In genomic region chr7:45138433-45139267, GRCh38 we compare ENCODE assay signal across 1 cellular context.
TF ChIP-seq lines count a peak whose summit lies in the region.

No MANE protein-coding gene starts in this region.

TF ChIP-seq in K562, 482 proteins besides CTCF, POLR2A, EP300 and RAD21 (continued from another document and continues in another):
- TF ChIP-seq NFE2L1 (tag; IDR thresholded peaks at IDR 0.05; ENCODE audit: borderline replicate concordance, low read depth): no peak
- TF ChIP-seq GATA2 (CRISPR knock-in tag; IDR thresholded peaks at IDR 0.05): peak; percentile 62; the same call in 1 of the 2 replicates
- no peak for TF ChIP-seq TFE3 (CRISPR knock-in tag; IDR thresholded peaks at IDR 0.05)
- TF ChIP-seq ZNF77 (CRISPR knock-in tag; IDR thresholded peaks at IDR 0.05): no peak
- TF ChIP-seq ZNF57 (CRISPR knock-in tag; IDR thresholded peaks at IDR 0.05): no peak
- TF ChIP-seq ZNF253 (CRISPR knock-in tag; conservative IDR thresholded peaks at IDR 0.05): no peak
- TF ChIP-seq ZNF318 (IDR thresholded peaks at IDR 0.05; ENCODE audit: borderline replicate concordance in 1 of 2, low read depth in 1 of 2): no peak
- peak; percentile 16 for TF ChIP-seq ZFP36 (IDR thresholded peaks at IDR 0.05; ENCODE audit: low read depth, low read length, partially characterized antibody)
- no peak for TF ChIP-seq HNRNPUL1 (IDR thresholded peaks at IDR 0.05; ENCODE audit: low read length)
- TF ChIP-seq DNMT1 (IDR thresholded peaks at IDR 0.05): no peak
- no peak for TF ChIP-seq EGR1 (conservative IDR thresholded peaks at IDR 0.05)
- TF ChIP-seq MAFG (tag; conservative IDR thresholded peaks at IDR 0.05): peak; percentile 38; the same call in 1 of the 2 replicates
- peak; percentile 35; the same call in 1 of the 2 replicates for TF ChIP-seq TFAP4 (CRISPR knock-in tag; IDR thresholded peaks at IDR 0.05; ENCODE audit: borderline replicate concordance)
- no peak for TF ChIP-seq HMBOX1 (IDR thresholded peaks at IDR 0.05)
- TF ChIP-seq PTTG1 (tag; IDR thresholded peaks at IDR 0.05; ENCODE audit: low read depth): no peak
- 0 out of 2 replicates have a peak, but pooled peaks have one; percentile 39 for TF ChIP-seq HDAC2 (IDR thresholded peaks at IDR 0.05)
- no peak for TF ChIP-seq HMG20A (CRISPR knock-in tag; conservative IDR thresholded peaks at IDR 0.05)
- no peak for TF ChIP-seq NELFE (IDR thresholded peaks at IDR 0.05; ENCODE audit: insufficient read depth, insufficient read length)
- TF ChIP-seq E2F5 (CRISPR knock-in tag; IDR thresholded peaks at IDR 0.05): no peak
- no peak for TF ChIP-seq ZNF655 (CRISPR knock-in tag; IDR thresholded peaks at IDR 0.05)
- TF ChIP-seq HDGF (IDR thresholded peaks at IDR 0.05): no peak
- TF ChIP-seq TARDBP (IDR thresholded peaks at IDR 0.05): no peak
- TF ChIP-seq SAP30 (IDR thresholded peaks at IDR 0.05; ENCODE audit: borderline replicate concordance, insufficient read depth, low read depth, low read length, poor library complexity, severe bottlenecking): no peak
- TF ChIP-seq XRCC3 (IDR thresholded peaks at IDR 0.05): no peak
- TF ChIP-seq RFX7 (CRISPR knock-in tag; IDR thresholded peaks at IDR 0.05): no peak
- TF ChIP-seq ETS2 (tag; IDR thresholded peaks at IDR 0.05; ENCODE audit: borderline replicate concordance, poor library complexity, severe bottlenecking): no peak
- no peak for TF ChIP-seq FIP1L1 (IDR thresholded peaks at IDR 0.05; ENCODE audit: low read depth, low read length, poor library complexity, severe bottlenecking)
- TF ChIP-seq POLR2G (IDR thresholded peaks at IDR 0.05; ENCODE audit: low read depth, low read length): no peak
- TF ChIP-seq MCM7 (IDR thresholded peaks at IDR 0.05): no peak
- TF ChIP-seq E2F6 (IDR thresholded peaks at IDR 0.05; ENCODE audit: borderline replicate concordance in 1 of 2, extremely low read depth in 1 of 2, insufficient read depth in 1 of 2, insufficient read length in 1 of 2, low read depth in 1 of 2, low read length in 1 of 2, poor library complexity in 1 of 2, severe bottlenecking in 1 of 2): no peak
- peak; percentile 91 for TF ChIP-seq ZNF24 (IDR thresholded peaks at IDR 0.05)
- TF ChIP-seq MLLT1 (IDR thresholded peaks at IDR 0.05): no peak
- TF ChIP-seq NCOR1 (IDR thresholded peaks at IDR 0.05): peak; percentile 41
